ENCODE assay signal across 11 cellular contexts in the genomic region with DNA sequence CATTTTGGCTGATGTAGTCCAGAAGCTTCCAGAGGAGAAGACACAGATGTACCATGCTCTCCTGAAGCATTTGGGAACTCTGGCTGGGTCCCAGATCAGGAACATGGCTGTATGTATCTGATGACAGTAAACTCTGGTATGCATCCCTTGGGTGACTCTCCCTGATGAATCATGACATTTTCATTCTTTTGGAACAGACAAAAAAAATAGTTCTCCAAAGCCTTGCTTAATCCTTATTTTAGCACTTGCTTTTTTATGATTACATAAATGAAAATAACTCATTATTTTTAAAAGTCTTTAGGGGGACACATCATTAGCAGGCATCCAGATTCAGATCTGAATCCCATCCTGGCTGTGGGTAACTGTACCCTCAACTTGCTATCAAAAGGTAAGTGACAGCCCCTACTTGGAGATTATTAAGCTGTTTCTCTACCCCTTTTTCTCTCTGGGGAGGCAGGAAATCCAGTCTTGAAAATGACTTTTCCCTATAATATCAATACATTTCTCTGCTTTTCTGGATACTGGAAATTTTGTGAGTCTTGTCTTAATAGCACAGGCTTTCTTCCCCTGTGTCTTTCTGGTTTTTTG. TPM values are rescaled to one million over a fixed set of nuclear protein-coding genes. Genes with fewer than 3 reads are reported as not detected.
DNase-seq lines count a peak whose midpoint lies in the region; ATAC-seq and TF ChIP-seq lines count a peak whose summit lies in the region.
"Had no signal": no experiment of that assay in that cellular context is flagged by ENCODE, and none has a peak within 500 bp of the region (broad histone marks: within the 10 kb centered on the region; RNA-seq: fewer than 3 reads in every experiment).

No MANE protein-coding gene starts in this region.

- H3K9ac ChIP-seq in PC-3 (ENCODE audit: low read length) (peak overlapping the region; percentile 21), neuronal stem cell (ENCODE audit: low read depth, low read length, poor library complexity) (no peak overlapping the region)

- no peak overlapping the region for H4K8ac ChIP-seq in neuronal stem cell (ENCODE audit: low read depth, low read length)

- H3K27me3 ChIP-seq in BJ (ENCODE audit: control insufficient read depth, insufficient read depth, low read length): no peaks in the 10 kb centered on the region
- H3K27me3 ChIP-seq in PC-3 (ENCODE audit: low read length): no peaks in the 10 kb centered on the region
- no peaks in the 10 kb centered on the region for H3K27me3 ChIP-seq in neuronal stem cell (ENCODE audit: control insufficient read depth in 3 of 3, insufficient read depth in 3 of 3, low read depth in 1 of 3, low read length in 3 of 3)
- H3K27me3 ChIP-seq in spleen (replicated peaks in 1 of 7): no peaks in the 10 kb centered on the region

- H2AFZ ChIP-seq in PC-3 (ENCODE audit: low read length): no peak overlapping the region
- H2AFZ ChIP-seq in neuronal stem cell (ENCODE audit: low read length): no peak overlapping the region

- H3K9me3 ChIP-seq in PC-3 (ENCODE audit: low read length): no peaks in the 10 kb centered on the region
- H3K9me3 ChIP-seq in neuronal stem cell (replicated peaks in 1 of 2; ENCODE audit: control insufficient read depth in 2 of 2, insufficient read depth in 1 of 2, low read depth in 1 of 2, low read length in 2 of 2): no peaks in the 10 kb centered on the region
- H3K9me3 ChIP-seq in spleen: no peaks in the 10 kb centered on the region

- no peak overlapping the region for H2BK5ac ChIP-seq in neuronal stem cell (ENCODE audit: low read length)

- no peak for TF ChIP-seq POLR2A in spleen (IDR thresholded peaks at IDR 0.05)

- H3K23ac ChIP-seq in neuronal stem cell (ENCODE audit: low read depth, low read length, poor library complexity): no peak overlapping the region

- no peak overlapping the region for H2AK5ac ChIP-seq in neuronal stem cell (ENCODE audit: low read depth, low read length)

- no peak overlapping the region for H2BK12ac ChIP-seq in neuronal stem cell (ENCODE audit: low read length)

- H4K91ac ChIP-seq in neuronal stem cell (ENCODE audit: low read depth, low read length, poor library complexity): no peak overlapping the region

- no peak overlapping the region for H2BK15ac ChIP-seq in neuronal stem cell (ENCODE audit: low read length)

- intact Hi-C loops in PC-3 (cut with micrococcal nuclease): no loop called here
- intact Hi-C loops in spleen (cut with DNase I; ENCODE audit: low total_unique reads): no loop called here

- H3K4me1 ChIP-seq in PC-3 (ENCODE audit: insufficient read depth, low read length) (peaks cover 32% of the 10 kb centered on the region), neuronal stem cell (ENCODE audit: control insufficient read depth in 2 of 2, insufficient read depth in 1 of 2, low read depth in 1 of 2, low read length in 2 of 2) (no peaks in the 10 kb centered on the region), spleen (no peaks in the 10 kb centered on the region)

- BruUV-seq in PC-3 (replicated peaks; lab: Mats Ljungman, UMichigan): TSS peak; percentile 75

- no peak for TF ChIP-seq CTCF in BJ (IDR thresholded peaks at IDR 0.05; ENCODE audit: insufficient read depth, low read depth, low read length)
- no peak for TF ChIP-seq CTCF in PC-3 (conservative IDR thresholded peaks at IDR 0.05; ENCODE audit: low read depth, low read length)
- TF ChIP-seq CTCF in omental fat pad (IDR thresholded peaks at IDR 0.05): no peak
- TF ChIP-seq CTCF in spleen (IDR thresholded peaks at IDR 0.05 in 8 of 11, conservative IDR thresholded peaks at IDR 0.05 in 3 of 11): no peak

- DNase-seq in BJ (ENCODE audit: low read depth) (peak; percentile 72), PC-3 (peak; percentile 91), dermis blood vessel endothelial cell (peak; percentile 24), omental fat pad (ENCODE audit: low spot score) (no peak), neuronal stem cell (ENCODE audit: low spot score) (no peak), spleen (no peak)
- no peak for DNase-seq in activated CD8-positive, alpha-beta memory T cell treated with anti-CD3 and anti-CD28 coated beads, Interleukin-2, amount 50 U/mL, for 4 hours
- DNase-seq: CD8-positive, alpha-beta T cell; WERI-Rb-1 had no signal

- H3K4me2 ChIP-seq in PC-3 (ENCODE audit: low read length) (peak overlapping the region; percentile 74), neuronal stem cell (ENCODE audit: insufficient read depth, low read length, poor library complexity, severe bottlenecking) (no peak overlapping the region)

- H3K79me1 ChIP-seq in neuronal stem cell (ENCODE audit: low read depth, low read length): no peaks in the 10 kb centered on the region

- no peaks in the 10 kb centered on the region for H4K20me1 ChIP-seq in PC-3 (ENCODE audit: low read length)

- POLR2A ChIA-PET in BJ (lab: Charles Lee): interaction anchor here (0.6 to 0.7 kb wide), 2 partner anchors 8 to 43 kb away, joined by 3 to 4 read pairs; no protein-coding TSS in a partner anchor
- POLR2A ChIA-PET in PC-3 (lab: Charles Lee; ENCODE audit: unreplicated experiment): interaction anchor here (0.6 kb wide), 1 partner anchor 667 kb away, joined by 13 read pairs; no protein-coding TSS in a partner anchor

- ATAC-seq in PC-3 (peak; percentile 90), omental fat pad (ENCODE audit: low FRiP score) (peak; percentile 83), HG02840 (IDR thresholded peaks at IDR 0.05; ENCODE audit: low FRiP score, unreplicated experiment) (no peak)
- ATAC-seq: CD8-positive, alpha-beta T cell; stimulated activated memory B cell treated with anti-CD40 and anti-IgM and Interleukin-4, amounts not matched to agents 10 μg/mL and 1 μg/mL and 100 μg/mL, for 72 hours had no signal

- H3K4me3 ChIP-seq in BJ (ENCODE audit: low read depth, low read length): no peak overlapping the region
- peak overlapping the region; percentile 55 for H3K4me3 ChIP-seq in PC-3 (ENCODE audit: low read length)
- no peak overlapping the region for H3K4me3 ChIP-seq in neuronal stem cell (ENCODE audit: low read length in 2 of 2)
- no peak overlapping the region for H3K4me3 ChIP-seq in spleen

- CTCF ChIA-PET in BJ (lab: Yijun Ruan, JAX) (no interaction called here), PC-3 (lab: Charles Lee) (interaction anchor here (0.6 kb wide), 1 partner anchor 125 kb away, joined by 3 read pairs; no protein-coding TSS in a partner anchor)

- H3K36me3 ChIP-seq in BJ (ENCODE audit: control insufficient read depth, insufficient read depth, low read length) (no peaks in the 10 kb centered on the region), PC-3 (ENCODE audit: low read depth, low read length) (no peaks in the 10 kb centered on the region), neuronal stem cell (replicated peaks in 1 of 2; ENCODE audit: control insufficient read depth in 2 of 2, insufficient read depth in 2 of 2, low read length in 2 of 2) (no peaks in the 10 kb centered on the region), spleen (no peaks in the 10 kb centered on the region)
- H3K36me3 ChIP-seq: WERI-Rb-1 had no signal

- H3K27ac ChIP-seq in PC-3 (ENCODE audit: low read length) (peak overlapping the region; percentile 69), neuronal stem cell (replicated peaks; ENCODE audit: low read length) (no peak overlapping the region), spleen (no peak overlapping the region)
- H3K27ac ChIP-seq: WERI-Rb-1 had no signal

- no peak overlapping the region for H3K14ac ChIP-seq in neuronal stem cell (ENCODE audit: low read length)

- H3F3A ChIP-seq in PC-3 (ENCODE audit: low read length, unreplicated experiment): peaks cover 3% of the 10 kb centered on the region

- no peak overlapping the region for H3K18ac ChIP-seq in neuronal stem cell (ENCODE audit: low read length)

- H3K9me2 ChIP-seq in PC-3 (replicated peaks; ENCODE audit: low read length): no peaks in the 10 kb centered on the region

- H3K4ac ChIP-seq in neuronal stem cell (ENCODE audit: low read length): no peak overlapping the region

- H2BK120ac ChIP-seq in neuronal stem cell (ENCODE audit: low read depth, low read length): no peak overlapping the region

- peaks cover 25% of the 10 kb centered on the region for H3K79me2 ChIP-seq in PC-3 (ENCODE audit: low read length)

RNA-seq across cellular contexts. Expression of gene AOX1, which starts 23.3 kb away (rescaled TPM):
- polyA plus RNA-seq in BJ (2011; rRNA removed): 10.2 and 16.0 TPM in 2 replicates
- 12.7 and 29.8 TPM in 2 replicates for polyA minus RNA-seq in BJ (2011; rRNA and poly(A)+ RNA removed)
- 54.9 and 57.2 TPM in 2 replicates for total RNA-seq in PC-3 (2014; rRNA removed)
- total RNA-seq in dermis blood vessel endothelial cell: 2.4 and 2.6 TPM in 2 replicates
- total RNA-seq in omental fat pad: 100 to 1,000 TPM; 241 to 629 (median 321) TPM
- polyA plus RNA-seq in neuronal stem cell (2013, experiment 1 of 2): 0.81 TPM
- polyA plus RNA-seq in neuronal stem cell (2013, experiment 2 of 2): 0.89 TPM
- total RNA-seq in spleen: 10 to 100 TPM in 2 of 7 donors, 1 to 10 TPM in 5; 3.9 to 14.6 (median 9.8) TPM
- 1 to 10 TPM; 1.3 to 3.7 (median 1.7) TPM for polyA plus RNA-seq in spleen
- total RNA-seq: CD8-positive, alpha-beta T cell had no signal

Comparison
In these comparisons a context has a peak if more than half of its experiments do, and no peak if none do; other contexts are left out.
1. DNase-seq: peak in BJ (single experiment), PC-3 (single experiment) and dermis blood vessel endothelial cell (single experiment); none in omental fat pad (single experiment), neuronal stem cell (single experiment), activated CD8-positive, alpha-beta memory T cell treated with anti-CD3 and anti-CD28 coated beads, Interleukin-2, amount 50 U/mL, for 4 hours (single experiment) and spleen (single experiment).